ENCODE assay signal across 23 cellular contexts in the genomic region with DNA sequence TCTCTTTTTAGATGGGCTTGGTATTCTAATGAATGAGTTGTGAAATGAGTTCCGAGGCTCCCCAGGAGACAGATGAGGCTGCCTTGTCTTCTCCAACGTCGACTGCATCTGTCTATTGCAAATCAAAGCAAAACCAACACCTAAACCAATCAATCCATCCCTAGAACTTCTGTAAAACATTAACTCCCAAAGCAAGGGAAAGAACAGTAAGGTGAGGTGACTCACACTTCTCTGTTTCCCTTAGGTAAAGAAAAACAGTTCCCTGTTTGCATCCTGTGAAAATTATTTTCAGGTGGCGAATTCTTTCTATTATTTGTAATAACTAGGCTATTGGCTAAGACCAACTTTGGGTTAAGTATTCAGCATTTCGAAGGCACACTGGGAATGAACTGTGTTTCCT.
DNase-seq lines count a peak whose midpoint lies in the region; ATAC-seq, FAIRE-seq and TF ChIP-seq lines count a peak whose summit lies in the region.
"Had no signal": no experiment of that assay in that cellular context is flagged by ENCODE, and none has a peak within 500 bp of the region (broad histone marks: within the 10 kb centered on the region; RNA-seq: fewer than 3 reads in every experiment).

No MANE protein-coding gene starts in this region.

- H3K4me1 Mint-ChIP-seq in Calu3 (ENCODE audit: low read depth, unreplicated experiment): peaks cover 26% of the 10 kb centered on the region
- H3K4me1 Mint-ChIP-seq in progenitor cell of endocrine pancreas (ENCODE audit: low read depth): peaks cover 14% of the 10 kb centered on the region
- H3K4me1 Mint-ChIP-seq: CD14-positive monocyte had no signal

- TF ChIP-seq EP300 in GM12878 (IDR thresholded peaks at IDR 0.05; ENCODE audit: borderline replicate concordance in 1 of 2, control insufficient read depth in 1 of 2, low read depth in 2 of 2, low read length in 2 of 2): no peak

- H3K4me3 ChIP-seq in GM12878: no peak overlapping the region
- H3K4me3 ChIP-seq in left ventricle myocardium inferior: no peak overlapping the region
- H3K4me3 ChIP-seq: GM23248 had no signal

- in situ Hi-C loops in GM12878 (cut with MboI): no loop called here

- no peaks in the 10 kb centered on the region for H3K27me3 Mint-ChIP-seq in Calu3 (ENCODE audit: unreplicated experiment)
- H3K27me3 Mint-ChIP-seq in progenitor cell of endocrine pancreas: peaks cover 16% of the 10 kb centered on the region

- FAIRE-seq in GM12878 (lab: Jason Lieb, UNC): no peak
- FAIRE-seq: A204.1, GM12892, HTR-8/SVneo had no signal

- WGBS in GM12878 (ENCODE audit: insufficient coverage, insufficient replicate concordance, low lambda C conversion rate, missing lambda C conversion rate): 1% methylated on average over 5 of the region's 5 CpGs

- H3K27me3 ChIP-seq in GM12878 (replicated peaks in 1 of 2; ENCODE audit: control insufficient read depth in 2 of 2, insufficient read depth in 2 of 2, low read length in 1 of 2) (no peaks in the 10 kb centered on the region), left ventricle myocardium inferior (ENCODE audit: low read depth) (peaks cover 30% of the 10 kb centered on the region)

- no peaks in the 10 kb centered on the region for H3K79me2 ChIP-seq in GM12878 (ENCODE audit: control insufficient read depth, insufficient read depth, low read length)

- H2AFZ ChIP-seq in GM12878 (ENCODE audit: control insufficient read depth, low read depth, low read length): no peak overlapping the region
- H2AFZ ChIP-seq: GM23248 had no signal

- no peaks in the 10 kb centered on the region for H3K9me3 ChIP-seq in GM12878 (replicated peaks; ENCODE audit: control insufficient read depth, insufficient read depth, low read length)
- H3K9me3 ChIP-seq in left ventricle myocardium inferior (replicated peaks): peaks cover 2% of the 10 kb centered on the region
- H3K9me3 ChIP-seq: SK-N-SH had no signal

- H3K36me3 ChIP-seq in GM12878 (ENCODE audit: control insufficient read depth in 2 of 2, insufficient read depth in 2 of 2, low read length in 1 of 2): no peaks in the 10 kb centered on the region
- no peaks in the 10 kb centered on the region for H3K36me3 ChIP-seq in left ventricle myocardium inferior

- RAD21 ChIA-PET in GM12878 (lab: Charles Lee; ENCODE audit: unreplicated experiment): interaction anchor here (0.9 kb wide), 2 partner anchors 10 to 25 kb away, joined by 3 to 4 read pairs; no protein-coding TSS in a partner anchor

- no peak overlapping the region for H3K27ac ChIP-seq in GM12878 (ENCODE audit: control insufficient read depth, insufficient read depth)
- H3K27ac ChIP-seq in left ventricle myocardium inferior (replicated peaks): no peak overlapping the region
- H3K27ac ChIP-seq: GM23248 had no signal

- peak; percentile 57 for ATAC-seq in GM12878
- ATAC-seq in Right ventricle myocardium inferior: no peak
- ATAC-seq: PC-3 had no signal

- no peak overlapping the region for H3K27ac Mint-ChIP-seq in Calu3 (ENCODE audit: unreplicated experiment)
- peak overlapping the region; percentile 70 for H3K27ac Mint-ChIP-seq in progenitor cell of endocrine pancreas
- H3K27ac Mint-ChIP-seq: CD14-positive monocyte, H9 had no signal

- H3K9me3 Mint-ChIP-seq in Calu3 (ENCODE audit: low read depth, unreplicated experiment) (peaks cover 3% of the 10 kb centered on the region), progenitor cell of endocrine pancreas (ENCODE audit: low read depth) (peaks cover 4% of the 10 kb centered on the region)

- TF ChIP-seq CTCF in Calu3 (IDR thresholded peaks at IDR 0.05; ENCODE audit: unreplicated experiment) (no peak), GM12878 (IDR thresholded peaks at IDR 0.05 in 2 of 3, conservative IDR thresholded peaks at IDR 0.05 in 1 of 3; ENCODE audit: control insufficient read depth in 2 of 3, extremely low read depth in 1 of 3, insufficient read depth in 1 of 3, low read depth in 3 of 3, low read length in 3 of 3) (no peak), progenitor cell of endocrine pancreas (IDR thresholded peaks at IDR 0.05; ENCODE audit: unreplicated experiment) (no peak), left ventricle myocardium inferior (IDR thresholded peaks at IDR 0.05; ENCODE audit: borderline replicate concordance) (no peak)

- H3K9ac ChIP-seq in GM12878 (ENCODE audit: control insufficient read depth, insufficient read depth, low read length): no peak overlapping the region
- H3K9ac ChIP-seq: GM23248, SK-N-SH had no signal

- no peak for TF ChIP-seq RAD21 in GM12878 (IDR thresholded peaks at IDR 0.05; ENCODE audit: insufficient read depth, low read depth, low read length)

- DNase-seq in Calu3: peak; percentile 4
- DNase-seq in GM12878 (ENCODE audit: low read depth, low spot score): no peak
- peak; percentile 71 for DNase-seq in kidney tubule cell (ENCODE audit: low spot score)
- no peak for DNase-seq in progenitor cell of endocrine pancreas (ENCODE audit: low spot score, unreplicated experiment)
- no peak for DNase-seq in NCI-H446 (lab: John Stamatoyannopoulos, UW)
- DNase-seq in Right ventricle myocardium inferior (ENCODE audit: missing footprints): no peak
- DNase-seq in activated T-cell treated with anti-CD3 and anti-CD28 coated beads, Interleukin-2, amount 50 U/mL, for 1 hour: no peak
- DNase-seq in left ventricle myocardium inferior: no peak
- DNase-seq: DMS 273 treated with DMSO at 0.1 percent for 48 hours, GM23248, H9, NCI-H1694, NCI-H2081, NCI-H2171 treated with DMSO at 0.1 percent for 48 hours, NCI-H526, PC-3, SHP77, SK-N-SH had no signal

- CTCF ChIA-PET in Calu3 (lab: Charles Lee): interaction anchor here (0.7 kb wide), 1 partner anchor 142 kb away, joined by 3 read pairs; no protein-coding TSS in a partner anchor
- CTCF ChIA-PET in GM12878 (lab: Yijun Ruan, JAX): interaction anchor here (0.7 to 1.5 kb wide), 2 partner anchors 17 to 112 kb away, joined by 3 to 5 read pairs; no protein-coding TSS in a partner anchor

- no peaks in the 10 kb centered on the region for H3K4me1 ChIP-seq in GM12878 (ENCODE audit: control insufficient read depth, insufficient read depth, low read length)
- H3K4me1 ChIP-seq in left ventricle myocardium inferior: no peaks in the 10 kb centered on the region

- no peak overlapping the region for H3K4me2 ChIP-seq in GM12878 (ENCODE audit: control insufficient read depth, insufficient read depth)
- H3K4me2 ChIP-seq: SK-N-SH had no signal

- POLR2A ChIA-PET in GM12878 (lab: Charles Lee): interaction anchor here (0.7 to 1.1 kb wide), 3 partner anchors 16 to 1664 kb away, joined by 3 to 4 read pairs (median 3); no protein-coding TSS in a partner anchor

- SMC1A ChIA-PET in GM12878 (lab: Charles Lee; ENCODE audit: uncharacterized antibody, unreplicated experiment): interaction anchor here (0.7 to 1.0 kb wide), 2 partner anchors 15 to 19 kb away, joined by 3 to 5 read pairs; no protein-coding TSS in a partner anchor

- no peaks in the 10 kb centered on the region for H4K20me1 ChIP-seq in GM12878 (ENCODE audit: control insufficient read depth, insufficient read depth)

- BruUV-seq in Calu3 (replicated peaks; lab: Mats Ljungman, UMichigan) (no TSS peak), GM12878 (replicated peaks; lab: Mats Ljungman, UMichigan) (no TSS peak)

- TF ChIP-seq POLR2A in GM12878 (IDR thresholded peaks at IDR 0.05; ENCODE audit: low read depth, low read length): no peak

- H3K4me3 Mint-ChIP-seq in Calu3 (ENCODE audit: low read depth, unreplicated experiment): peak overlapping the region; percentile 36
- H3K4me3 Mint-ChIP-seq in progenitor cell of endocrine pancreas (ENCODE audit: low read depth): no peak overlapping the region
- H3K4me3 Mint-ChIP-seq: CD14-positive monocyte, H9, IgD-negative memory B cell had no signal

- H3K36me3 Mint-ChIP-seq in Calu3 (ENCODE audit: insufficient read depth, unreplicated experiment) (no peaks in the 10 kb centered on the region), progenitor cell of endocrine pancreas (ENCODE audit: insufficient read depth) (no peaks in the 10 kb centered on the region)
- H3K36me3 Mint-ChIP-seq: CD14-positive monocyte, IgD-negative memory B cell had no signal

- intact Hi-C loops in Calu3 (cut with micrococcal nuclease; ENCODE audit: unreplicated experiment) (no loop called here), GM12878 (cut with micrococcal nuclease; ENCODE audit: unreplicated experiment) (no loop called here), Right ventricle myocardium inferior (cut with DNase I) (no loop called here), left ventricle myocardium inferior (cut with micrococcal nuclease) (no loop called here)

TF ChIP-seq in GM12878, 131 proteins besides CTCF, POLR2A, EP300 and RAD21:
- peak in 1 of 2 experiments; percentile 16; a peak in 1 of 4 replicates for TF ChIP-seq IKZF2 (IDR thresholded peaks at IDR 0.05)
- TF ChIP-seq, protein P1, sequence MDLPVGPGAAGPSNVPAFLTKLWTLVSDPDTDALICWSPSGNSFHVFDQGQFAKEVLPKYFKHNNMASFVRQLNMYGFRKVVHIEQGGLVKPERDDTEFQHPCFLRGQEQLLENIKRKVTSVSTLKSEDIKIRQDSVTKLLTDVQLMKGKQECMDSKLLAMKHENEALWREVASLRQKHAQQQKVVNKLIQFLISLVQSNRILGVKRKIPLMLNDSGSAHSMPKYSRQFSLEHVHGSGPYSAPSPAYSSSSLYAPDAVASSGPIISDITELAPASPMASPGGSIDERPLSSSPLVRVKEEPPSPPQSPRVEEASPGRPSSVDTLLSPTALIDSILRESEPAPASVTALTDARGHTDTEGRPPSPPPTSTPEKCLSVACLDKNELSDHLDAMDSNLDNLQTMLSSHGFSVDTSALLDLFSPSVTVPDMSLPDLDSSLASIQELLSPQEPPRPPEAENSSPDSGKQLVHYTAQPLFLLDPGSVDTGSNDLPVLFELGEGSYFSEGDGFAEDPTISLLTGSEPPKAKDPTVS (IDR thresholded peaks at IDR 0.05; ENCODE audit: low read depth, low read length): no peak

Comparison
In these comparisons a context has a peak if more than half of its experiments do, and no peak if none do; other contexts are left out.
1. DNase-seq: peak in Calu3 (single experiment) and kidney tubule cell (single experiment); none in GM12878 (single experiment), progenitor cell of endocrine pancreas (single experiment), NCI-H446 (0 of 2), Right ventricle myocardium inferior (single experiment), activated T-cell treated with anti-CD3 and anti-CD28 coated beads, Interleukin-2, amount 50 U/mL, for 1 hour (single experiment) and left ventricle myocardium inferior (single experiment).